Comparison of ENCODE assay signal across 11 cellular contexts in the genomic region with DNA sequence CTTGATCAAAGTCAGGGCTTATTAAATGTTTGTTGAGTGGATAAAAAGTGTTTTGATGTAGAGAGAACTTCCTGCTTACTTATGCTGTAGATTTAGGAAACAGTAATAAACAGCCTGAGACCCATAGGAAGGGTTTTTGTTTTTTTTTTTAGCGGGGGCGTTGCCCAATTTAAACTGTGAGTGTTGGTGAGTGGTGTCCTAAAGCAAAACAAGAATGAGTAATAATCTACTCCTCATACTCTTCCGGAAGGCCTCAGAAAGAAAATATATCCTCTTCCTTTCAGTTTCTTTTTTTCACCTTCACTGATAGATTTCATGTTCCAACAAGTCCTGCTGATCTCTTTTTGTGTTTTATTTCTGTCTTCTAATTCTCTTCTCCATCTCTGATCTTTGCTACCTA.
A peak's percentile ranks its signal among the peaks of the same experiment; 100 is the strongest.
DNase-seq lines count a peak whose midpoint lies in the region; TF ChIP-seq lines count a peak whose summit lies in the region.
"Had no signal": no experiment of that assay in that cellular context is flagged by ENCODE, and none has a peak within 500 bp of the region (broad histone marks: within the 10 kb centered on the region; RNA-seq: fewer than 3 reads in every experiment).

No MANE protein-coding gene starts in this region.

- peaks cover 5% of the 10 kb centered on the region for H3K4me1 Mint-ChIP-seq in activated CD4-positive, alpha-beta T cell treated with anti-CD3 and anti-CD28 coated beads, Interleukin-2, amount 10 ng/mL, durations not matched to agents 24 days and 14 days
- peaks cover 14% of the 10 kb centered on the region for H3K4me1 Mint-ChIP-seq in HFFc6 (ENCODE audit: low read depth)

- H3K4me3 Mint-ChIP-seq in activated CD4-positive, alpha-beta T cell treated with anti-CD3 and anti-CD28 coated beads, Interleukin-2, amount 10 ng/mL, durations not matched to agents 24 days and 14 days = peak overlapping the region; percentile 49
- peak overlapping the region; percentile 76 for H3K4me3 Mint-ChIP-seq in HFFc6

- H3K27ac ChIP-seq in parathyroid adenoma = no peak overlapping the region

- H3K4me1 ChIP-seq in adipocyte (ENCODE audit: control insufficient read depth, insufficient read depth, low read length) (peaks cover 3% of the 10 kb centered on the region), parathyroid adenoma (peaks cover 2% of the 10 kb centered on the region)

- intact Hi-C loops in activated CD4-positive, alpha-beta T cell treated with anti-CD3 and anti-CD28 coated beads, Interleukin-2, amount 10 ng/mL, durations not matched to agents 24 days and 14 days (cut with micrococcal nuclease) = loop anchor here (2.0 kb wide), 2 partner anchors 22 to 50 kb away; no protein-coding TSS in a partner anchor

- peak; percentile 65 for DNase-seq in activated CD4-positive, alpha-beta T cell treated with anti-CD3 and anti-CD28 coated beads, Interleukin-2, amount 10 ng/mL, durations not matched to agents 24 days and 14 days
- DNase-seq in activated CD4-positive, alpha-beta T cell treated with anti-CD3 and anti-CD28 coated beads for 4 hours = no peak
- DNase-seq in HFFc6 (no peak), adipocyte (ENCODE audit: low read depth) (peak; percentile 30), NCI-H526 (lab: John Stamatoyannopoulos, UW) (no peak), hypothalamus (lab: John Stamatoyannopoulos, UW) (no peak), HUDEP-2 (lab: John Stamatoyannopoulos, UW; ENCODE audit: unreplicated experiment in 76 of 76) (no peak)
- DNase-seq: MG63, ovary had no signal

- TF ChIP-seq CTCF in HFFc6 (IDR thresholded peaks at IDR 0.05) (no peak), parathyroid adenoma (IDR thresholded peaks at IDR 0.05) (no peak)

- no peaks in the 10 kb centered on the region for H3K27me3 Mint-ChIP-seq in activated CD4-positive, alpha-beta T cell treated with anti-CD3 and anti-CD28 coated beads, Interleukin-2, amount 10 ng/mL, durations not matched to agents 24 days and 14 days
- no peaks in the 10 kb centered on the region for H3K27me3 Mint-ChIP-seq in HFFc6 (ENCODE audit: insufficient read depth)

- peaks cover 5% of the 10 kb centered on the region for H3K9me3 ChIP-seq in adipocyte (ENCODE audit: control insufficient read depth, low read length)
- H3K9me3 ChIP-seq in parathyroid adenoma (ENCODE audit: control insufficient read depth, low read length) = no peaks in the 10 kb centered on the region
- H3K9me3 ChIP-seq: MG63, ovary, tibial nerve had no signal

- H3K27ac Mint-ChIP-seq in activated CD4-positive, alpha-beta T cell treated with anti-CD3 and anti-CD28 coated beads, Interleukin-2, amount 10 ng/mL, durations not matched to agents 24 days and 14 days = peak overlapping the region; percentile 68
- peak overlapping the region; percentile 87 for H3K27ac Mint-ChIP-seq in HFFc6

- peak overlapping the region; percentile 11 for H3K9ac ChIP-seq in adipocyte (ENCODE audit: low read length)
- H3K9ac ChIP-seq in parathyroid adenoma = no peak overlapping the region

- peak overlapping the region; percentile 28 for H2AFZ ChIP-seq in parathyroid adenoma

- H3K36me3 ChIP-seq in adipocyte (ENCODE audit: control insufficient read depth, insufficient read depth, low read length, severe bottlenecking) = no peaks in the 10 kb centered on the region
- no peaks in the 10 kb centered on the region for H3K36me3 ChIP-seq in parathyroid adenoma (ENCODE audit: control insufficient read depth, insufficient read depth, low read length)
- H3K36me3 ChIP-seq: MG63, ovary, tibial nerve had no signal

- H3K4me3 ChIP-seq in adipocyte (ENCODE audit: low read length) (no peak overlapping the region), parathyroid adenoma (ENCODE audit: low read depth, low read length) (no peak overlapping the region)
- H3K4me3 ChIP-seq: MG63, ovary, tibial nerve had no signal

- no peaks in the 10 kb centered on the region for H3K27me3 ChIP-seq in adipocyte (replicated peaks; ENCODE audit: control insufficient read depth, insufficient read depth, low read length)
- no peaks in the 10 kb centered on the region for H3K27me3 ChIP-seq in parathyroid adenoma (ENCODE audit: control insufficient read depth, insufficient read depth, low read length)
- H3K27me3 ChIP-seq: MG63, ovary, tibial nerve had no signal

- no peaks in the 10 kb centered on the region for H3K79me2 ChIP-seq in parathyroid adenoma

- no peaks in the 10 kb centered on the region for H3K9me3 Mint-ChIP-seq in activated CD4-positive, alpha-beta T cell treated with anti-CD3 and anti-CD28 coated beads, Interleukin-2, amount 10 ng/mL, durations not matched to agents 24 days and 14 days
- H3K9me3 Mint-ChIP-seq in HFFc6 = no peaks in the 10 kb centered on the region

- no peak overlapping the region for H3K4me2 ChIP-seq in parathyroid adenoma (ENCODE audit: low read length)

- H3K36me3 Mint-ChIP-seq in activated CD4-positive, alpha-beta T cell treated with anti-CD3 and anti-CD28 coated beads, Interleukin-2, amount 10 ng/mL, durations not matched to agents 24 days and 14 days (ENCODE audit: low read depth) = no peaks in the 10 kb centered on the region
- H3K36me3 Mint-ChIP-seq in HFFc6 (ENCODE audit: low read depth) = no peaks in the 10 kb centered on the region

Comparison
In these comparisons a context has a peak if more than half of its experiments do, and no peak if none do; other contexts are left out.
1. DNase-seq: peak in activated CD4-positive, alpha-beta T cell treated with anti-CD3 and anti-CD28 coated beads, Interleukin-2, amount 10 ng/mL, durations not matched to agents 24 days and 14 days (single experiment) and adipocyte (single experiment); none in activated CD4-positive, alpha-beta T cell treated with anti-CD3 and anti-CD28 coated beads for 4 hours (0 of 2), HFFc6 (single experiment), NCI-H526 (0 of 2), hypothalamus (0 of 51) and HUDEP-2 (0 of 76).